23 cellular contexts compared by ENCODE assay signal in the genomic region with DNA sequence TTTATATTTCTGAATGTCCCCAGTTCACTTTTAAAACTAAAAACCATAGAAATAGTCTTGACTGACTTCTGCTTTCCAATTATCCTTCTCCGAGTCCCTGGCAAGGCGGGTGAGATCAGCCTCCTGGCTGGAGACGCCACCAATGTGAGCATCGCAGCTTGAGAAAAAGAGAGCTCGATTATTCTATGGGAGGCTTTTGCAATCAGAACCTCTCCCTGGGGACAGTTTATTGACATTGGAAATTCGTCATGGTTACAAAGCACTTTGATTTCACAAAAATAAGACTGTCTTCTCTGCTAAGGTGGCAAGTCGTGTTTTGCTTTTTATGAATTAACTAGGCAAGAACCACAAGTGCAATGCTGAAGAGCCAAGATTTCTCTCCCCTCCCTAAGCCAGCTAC. TPM values are rescaled to one million over a fixed set of nuclear protein-coding genes. Genes with fewer than 3 reads are reported as not detected.
DNase-seq lines count a peak whose midpoint lies in the region; ATAC-seq, FAIRE-seq and TF ChIP-seq lines count a peak whose summit lies in the region.
"Had no signal": no experiment of that assay in that cellular context is flagged by ENCODE, and none has a peak within 500 bp of the region (broad histone marks: within the 10 kb centered on the region; RNA-seq: fewer than 3 reads in every experiment).

No MANE protein-coding gene starts in this region.

- H3K23ac ChIP-seq in H1 (ENCODE audit: insufficient read length) = no peak overlapping the region

- H3K56ac ChIP-seq in H1 (replicated peaks; ENCODE audit: insufficient read length, low read depth, low read length) = no peak overlapping the region

- no peak overlapping the region for H3K4me3 Mint-ChIP-seq in stimulated activated effector memory CD8-positive, alpha-beta T cell treated with anti-CD3 and anti-CD28 coated beads, Interleukin-12 subunit alpha, Interleukin-12 subunit beta, amount 100 ng/mL, for 72 hours
- H3K4me3 Mint-ChIP-seq: CD4-positive, CD25-positive, alpha-beta regulatory T cell; stimulated activated naive B cell treated with anti-CD40 and anti-IgM and Interleukin-4, amounts not matched to agents 10 μg/mL and 1 μg/mL and 100 μg/mL, for 72 hours; type B pancreatic cell had no signal

- FAIRE-seq in H1 (lab: Jason Lieb, UNC) = no peak

- no peak overlapping the region for H2BK120ac ChIP-seq in H1 (replicated peaks; ENCODE audit: low read depth, low read length)

- H4K5ac ChIP-seq in H1 (ENCODE audit: insufficient read length, low read depth, low read length) = no peak overlapping the region

- H2AK5ac ChIP-seq in H1 (ENCODE audit: low read depth, low read length) = no peak overlapping the region

- no peak overlapping the region for H2BK12ac ChIP-seq in H1 (ENCODE audit: low read depth, low read length)

- H3K4me1 ChIP-seq in H1 (replicated peaks in 1 of 4; ENCODE audit: control insufficient read depth in 3 of 4, insufficient read depth in 4 of 4, low read length in 3 of 4) = no peaks in the 10 kb centered on the region
- no peaks in the 10 kb centered on the region for H3K4me1 ChIP-seq in osteoblast (ENCODE audit: insufficient read depth, low read length)
- no peaks in the 10 kb centered on the region for H3K4me1 ChIP-seq in tibial nerve
- H3K4me1 ChIP-seq: gastroesophageal sphincter, left ventricle myocardium inferior, spleen had no signal

- H2AFZ ChIP-seq in H1 (ENCODE audit: low read length) = peak overlapping the region; percentile 76; the same call in 1 of the 2 replicates
- peak overlapping the region; percentile 25 for H2AFZ ChIP-seq in osteoblast (ENCODE audit: low read length)

- POLR2A ChIA-PET in H1 (lab: Charles Lee; ENCODE audit: partially characterized antibody) = interaction anchor here (0.5 to 0.6 kb wide), 2 partner anchors 323 to 393 kb away, joined by 4 read pairs; no protein-coding TSS in a partner anchor

- H3K79me2 ChIP-seq in H1 (ENCODE audit: control insufficient read depth in 1 of 2, insufficient read depth in 2 of 2, low read length in 2 of 2) (no peaks in the 10 kb centered on the region), osteoblast (ENCODE audit: insufficient read depth, low read length) (no peaks in the 10 kb centered on the region)

- CTCF ChIA-PET in H1 (lab: Charles Lee; ENCODE audit: partially characterized antibody) = interaction anchor here (0.7 to 1.2 kb wide), 2 partner anchors 19 to 1482 kb away, joined by 3 read pairs; no protein-coding TSS in a partner anchor

- no peak overlapping the region for H4K91ac ChIP-seq in H1 (replicated peaks; ENCODE audit: insufficient read length, low read length)

- TF ChIP-seq CTCF in H1 (IDR thresholded peaks at IDR 0.05; ENCODE audit: control extremely low read depth in 1 of 3, insufficient read depth in 1 of 3, low read depth in 1 of 3, low read length in 3 of 3) = no peak
- TF ChIP-seq CTCF in osteoblast (IDR thresholded peaks at IDR 0.05; ENCODE audit: extremely low read depth, low read depth, low read length) = no peak
- TF ChIP-seq CTCF in tibial nerve (IDR thresholded peaks at IDR 0.05) = no peak

- H3K27me3 ChIP-seq in H1 (replicated peaks in 1 of 4; ENCODE audit: control insufficient read depth in 3 of 4, extremely low read depth in 1 of 4, insufficient read depth in 3 of 4, low read length in 3 of 4) (no peaks in the 10 kb centered on the region), osteoblast (ENCODE audit: insufficient read depth, low read length) (no peaks in the 10 kb centered on the region), tibial nerve (no peaks in the 10 kb centered on the region)
- H3K27me3 ChIP-seq: gastroesophageal sphincter had no signal

- no peak for TF ChIP-seq EP300 in H1 (IDR thresholded peaks at IDR 0.05; ENCODE audit: borderline replicate concordance in 1 of 2, low read depth in 2 of 2, low read length in 2 of 2)
- TF ChIP-seq EP300 in tibial nerve (IDR thresholded peaks at IDR 0.05) = no peak

- H2BK15ac ChIP-seq in H1 (ENCODE audit: low read length) = no peak overlapping the region

- H4K20me1 ChIP-seq in H1 (replicated peaks in 1 of 2; ENCODE audit: control insufficient read depth in 1 of 2, insufficient read depth in 2 of 2, low read length in 2 of 2) = no peaks in the 10 kb centered on the region
- no peaks in the 10 kb centered on the region for H4K20me1 ChIP-seq in osteoblast (ENCODE audit: insufficient read depth, low read length)

- H3K27ac ChIP-seq in H1 (ENCODE audit: low read depth, low read length) (no peak overlapping the region), osteoblast (ENCODE audit: low read depth, low read length) (no peak overlapping the region), tibial nerve (no peak overlapping the region)
- H3K27ac ChIP-seq: 22Rv1, gastroesophageal sphincter, left ventricle myocardium inferior, spleen had no signal

- H3K79me1 ChIP-seq in H1 (ENCODE audit: low read depth, low read length) = no peaks in the 10 kb centered on the region

- no peaks in the 10 kb centered on the region for H3K23me2 ChIP-seq in H1 (ENCODE audit: low read depth, low read length)

- no peak overlapping the region for H3K9ac ChIP-seq in H1 (replicated peaks in 1 of 4; ENCODE audit: extremely low read depth in 1 of 4, low read depth in 3 of 4, low read length in 3 of 4)

- H3K9me3 ChIP-seq in H1 (ENCODE audit: insufficient read depth in 2 of 2, low read depth in 1 of 2, low read length in 1 of 2) (no peaks in the 10 kb centered on the region), osteoblast (ENCODE audit: low read depth, low read length) (no peaks in the 10 kb centered on the region), tibial nerve (peaks cover 0 to 2% (median 0%) of the 10 kb centered on the region in 4 donors)
- H3K9me3 ChIP-seq: gastroesophageal sphincter had no signal

- no peak for TF ChIP-seq POLR2A in H1 (IDR thresholded peaks at IDR 0.05; ENCODE audit: control extremely low read depth in 1 of 2, low read depth in 2 of 2, low read length in 2 of 2)
- no peak for TF ChIP-seq POLR2A in tibial nerve (IDR thresholded peaks at IDR 0.05)

- H3K27ac Mint-ChIP-seq in stimulated activated effector memory CD8-positive, alpha-beta T cell treated with anti-CD3 and anti-CD28 coated beads, Interleukin-12 subunit alpha, Interleukin-12 subunit beta, amount 100 ng/mL, for 72 hours = no peak overlapping the region
- H3K27ac Mint-ChIP-seq: activated T-helper 2 cell treated with anti-CD3 and anti-CD28 coated beads, Interferon-gamma antibody, Interleukin-2, Interleukin-4, amounts not matched to agents 10 μg/mL and 5 μg/mL and 100 μg/mL, durations not matched to agents 14 hours and 24 hours and 36 hours; CD4-positive, CD25-positive, alpha-beta regulatory T cell; stimulated activated naive B cell treated with anti-CD40 and anti-IgM and Interleukin-4, amounts not matched to agents 10 μg/mL and 1 μg/mL and 100 μg/mL, for 72 hours; type B pancreatic cell had no signal

- no peak overlapping the region for H3K18ac ChIP-seq in H1 (ENCODE audit: extremely low read depth, low read length)

- no peak overlapping the region for H3K14ac ChIP-seq in H1 (ENCODE audit: insufficient read length)

- no peak overlapping the region for H3K4me2 ChIP-seq in H1 (ENCODE audit: insufficient read depth in 1 of 2, low read depth in 2 of 2, low read length in 2 of 2)
- peak overlapping the region; percentile 46 for H3K4me2 ChIP-seq in osteoblast (ENCODE audit: insufficient read depth, low read length)

- H3K4me3 ChIP-seq in H1 (ENCODE audit: extremely low read depth in 1 of 4, insufficient read depth in 2 of 4, low read depth in 3 of 4, low read length in 4 of 4) (no peak overlapping the region), osteoblast (ENCODE audit: insufficient read depth, low read length) (no peak overlapping the region), tibial nerve (no peak overlapping the region)
- H3K4me3 ChIP-seq: gastroesophageal sphincter, left ventricle myocardium inferior, spleen had no signal

- H3K4me1 Mint-ChIP-seq in stimulated activated effector memory CD8-positive, alpha-beta T cell treated with anti-CD3 and anti-CD28 coated beads, Interleukin-12 subunit alpha, Interleukin-12 subunit beta, amount 100 ng/mL, for 72 hours = no peaks in the 10 kb centered on the region
- H3K4me1 Mint-ChIP-seq: CD4-positive, CD25-positive, alpha-beta regulatory T cell; stimulated activated naive B cell treated with anti-CD40 and anti-IgM and Interleukin-4, amounts not matched to agents 10 μg/mL and 1 μg/mL and 100 μg/mL, for 72 hours had no signal

- H3K36me3 Mint-ChIP-seq in stimulated activated effector memory CD8-positive, alpha-beta T cell treated with anti-CD3 and anti-CD28 coated beads, Interleukin-12 subunit alpha, Interleukin-12 subunit beta, amount 100 ng/mL, for 72 hours = no peaks in the 10 kb centered on the region
- H3K36me3 Mint-ChIP-seq: CD4-positive, CD25-positive, alpha-beta regulatory T cell; stimulated activated naive B cell treated with anti-CD40 and anti-IgM and Interleukin-4, amounts not matched to agents 10 μg/mL and 1 μg/mL and 100 μg/mL, for 72 hours; type B pancreatic cell had no signal

- peaks cover 3% of the 10 kb centered on the region for H3K9me3 Mint-ChIP-seq in stimulated activated effector memory CD8-positive, alpha-beta T cell treated with anti-CD3 and anti-CD28 coated beads, Interleukin-12 subunit alpha, Interleukin-12 subunit beta, amount 100 ng/mL, for 72 hours
- H3K9me3 Mint-ChIP-seq: activated T-helper 2 cell treated with anti-CD3 and anti-CD28 coated beads, Interferon-gamma antibody, Interleukin-2, Interleukin-4, amounts not matched to agents 10 μg/mL and 5 μg/mL and 100 μg/mL, durations not matched to agents 14 hours and 24 hours and 36 hours had no signal

- no peak for TF ChIP-seq RAD21 in H1 (IDR thresholded peaks at IDR 0.05 in 1 of 2, conservative IDR thresholded peaks at IDR 0.05 in 1 of 2; ENCODE audit: low read depth in 2 of 2, low read length in 2 of 2)

- DNase-seq in DMS53 (lab: John Stamatoyannopoulos, UW) = peak; percentile 3
- no peak for DNase-seq in DMS53 treated with DMSO at 0.1 percent for 48 hours (lab: John Stamatoyannopoulos, UW; ENCODE audit: unreplicated experiment)
- DNase-seq in NCI-H345 treated with DMSO at 0.1 percent for 48 hours (lab: John Stamatoyannopoulos, UW; ENCODE audit: unreplicated experiment) = peak; percentile 24
- no peak for DNase-seq in H1 (ENCODE audit: low read depth in 1 of 2, low spot score in 2 of 2)
- DNase-seq in osteoblast (ENCODE audit: insufficient read length, low spot score, missing footprints) = no peak
- DNase-seq in stimulated activated effector memory CD8-positive, alpha-beta T cell treated with anti-CD3 and anti-CD28 coated beads, Interleukin-12 subunit alpha, Interleukin-12 subunit beta, amount 100 ng/mL, for 72 hours (ENCODE audit: low spot score in 2 of 2) = no peak
- DNase-seq in tibial nerve (ENCODE audit: low spot score in 2 of 2) = no peak
- DNase-seq: activated CD4-positive, CD25-positive, alpha-beta regulatory T cell; CD4-positive, CD25-positive, alpha-beta regulatory T cell; left ventricle myocardium inferior; posterior cingulate gyrus; SIG-M5; spleen; stimulated activated naive B cell treated with anti-CD40 and anti-IgM and Interleukin-4, amounts not matched to agents 10 μg/mL and 1 μg/mL and 100 μg/mL, for 72 hours had no signal

- no peaks in the 10 kb centered on the region for H3K36me3 ChIP-seq in H1 (ENCODE audit: control insufficient read depth in 2 of 4, insufficient read depth in 4 of 4, low read length in 3 of 4)
- no peaks in the 10 kb centered on the region for H3K36me3 ChIP-seq in osteoblast (ENCODE audit: insufficient read depth, low read length)
- H3K36me3 ChIP-seq in tibial nerve = no peaks in the 10 kb centered on the region
- H3K36me3 ChIP-seq: gastroesophageal sphincter, left ventricle myocardium inferior, spleen had no signal

- H4K8ac ChIP-seq in H1 (ENCODE audit: extremely low read depth, insufficient read depth, low read length) = no peak overlapping the region

- H2BK5ac ChIP-seq in H1 (ENCODE audit: low read depth, low read length) = no peak overlapping the region

- ATAC-seq in stimulated activated effector memory CD8-positive, alpha-beta T cell treated with anti-CD3 and anti-CD28 coated beads, Interleukin-12 subunit alpha, Interleukin-12 subunit beta, amount 100 ng/mL, for 72 hours = no peak
- ATAC-seq in GM21515 (IDR thresholded peaks at IDR 0.05; ENCODE audit: unreplicated experiment) = no peak
- ATAC-seq: gastroesophageal sphincter; stimulated activated naive B cell treated with anti-CD40 and anti-IgM and Interleukin-4, amounts not matched to agents 10 μg/mL and 1 μg/mL and 100 μg/mL, for 72 hours had no signal

- H3K4ac ChIP-seq in H1 (replicated peaks; ENCODE audit: insufficient read length, low read depth, low read length) = no peak overlapping the region

- H2BK20ac ChIP-seq in H1 (ENCODE audit: low read length) = no peak overlapping the region

- WGBS in H1 (ENCODE audit: extremely low coverage in 1 of 2, insufficient coverage in 1 of 2, insufficient read length in 1 of 2, insufficient replicate concordance in 2 of 2, low coverage in 1 of 2, low lambda C conversion rate in 2 of 2, missing lambda C conversion rate in 1 of 2), 2 experiments = 83% methylated on average over 7 of the region's 7 CpGs; no CpG with 5 or more reads in 1 of the 2 experiments
- 68% methylated on average over 7 of the region's 7 CpGs for WGBS in tibial nerve, 2 donors

RNA-seq across cellular contexts. Expression of a gene that starts 23.6 kb away (rescaled TPM):
- not detected in 2 replicates for total RNA-seq in H1 (2021; fragmentation: NEBNext Ultra II Directional; extraction: Animal tissue kit (Norgen Biotek cat#: 25700))
- not detected in 2 replicates for polyA plus RNA-seq in H1 (2011; rRNA removed)
- not detected for polyA plus RNA-seq in H1 (2011; cell fraction: cytosol; rRNA removed)
- polyA plus RNA-seq in H1 (2011; cell fraction: nucleus; rRNA removed) = not detected
- polyA plus RNA-seq in H1 (2012, experiment 1 of 2) = not detected in 4 replicates
- polyA plus RNA-seq in H1 (2012, experiment 2 of 2) = not detected
- polyA plus RNA-seq in H1 (2013, experiment 1 of 2) = not detected
- polyA plus RNA-seq in H1 (2013, experiment 2 of 2) = not detected
- polyA minus RNA-seq in H1 (2011; rRNA and poly(A)+ RNA removed) = not detected in 2 replicates
- polyA minus RNA-seq in H1 (2011; cell fraction: cytosol; rRNA and poly(A)+ RNA removed) = not detected
- not detected for polyA minus RNA-seq in H1 (2011; cell fraction: nucleus; rRNA and poly(A)+ RNA removed)
- total RNA-seq in osteoblast (not detected in 2 replicates), tibial nerve (not detected)
- total RNA-seq: activated CD8-positive, alpha-beta memory T cell treated with anti-CD3 and anti-CD28 coated beads for 36 hours; activated T-helper 2 cell treated with anti-CD3 and anti-CD28 coated beads, Interferon-gamma antibody, Interleukin-2, Interleukin-4, amounts not matched to agents 10 μg/mL and 5 μg/mL and 100 μg/mL, durations not matched to agents 14 hours and 24 hours and 36 hours; CD4-positive, CD25-positive, alpha-beta regulatory T cell; cerebellum; Daoy; gastroesophageal sphincter; left ventricle myocardium inferior; spleen; T-helper 2 cell treated with Interferon-gamma antibody and Interleukin-4, amounts not matched to agents 100 ng/mL and 5 ng/mL, for 36 hours had no signal
- polyA plus RNA-seq: CD4-positive, CD25-positive, alpha-beta regulatory T cell; spleen had no signal

Comparison
In these comparisons a context has a peak if more than half of its experiments do, and no peak if none do; other contexts are left out.
1. DNase-seq: peak in DMS53 (single experiment) and NCI-H345 treated with DMSO at 0.1 percent for 48 hours (single experiment); none in DMS53 treated with DMSO at 0.1 percent for 48 hours (single experiment), H1 (0 of 2), osteoblast (single experiment), stimulated activated effector memory CD8-positive, alpha-beta T cell treated with anti-CD3 and anti-CD28 coated beads, Interleukin-12 subunit alpha, Interleukin-12 subunit beta, amount 100 ng/mL, for 72 hours (0 of 2) and tibial nerve (0 of 2).